In the genomic region with DNA sequence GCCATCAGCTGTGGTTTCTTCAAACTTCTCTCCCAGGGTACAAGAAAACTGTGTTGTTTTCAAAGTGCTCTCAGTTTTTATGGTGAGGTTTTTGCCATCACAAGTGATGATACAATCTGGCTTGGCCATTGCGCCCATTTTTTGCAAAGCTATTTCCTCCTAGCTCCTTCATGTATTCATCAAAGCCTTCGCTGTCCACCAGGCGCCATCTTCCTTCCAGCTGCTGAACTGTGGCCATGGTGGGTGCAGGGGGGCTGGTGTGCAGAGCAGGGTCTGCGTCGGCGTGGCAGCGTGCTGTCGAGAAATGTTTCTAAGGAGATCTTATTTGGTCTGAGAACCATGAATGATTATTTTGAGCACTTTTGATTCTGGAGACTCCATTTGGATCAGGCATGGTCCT, we compare ENCODE assay signal across 20 cellular contexts. TPM values are rescaled to one million over a fixed set of nuclear protein-coding genes. Genes with fewer than 3 reads are reported as not detected.
"Had no signal": no experiment of that assay in that cellular context is flagged by ENCODE, and none has a peak within 500 bp of the region (broad histone marks: within the 10 kb centered on the region; RNA-seq: fewer than 3 reads in every experiment).

No MANE protein-coding gene starts in this region.

RNA-seq across cellular contexts. Expression of a gene that starts 2.6 kb away (rescaled TPM):
- total RNA-seq: activated naive CD4-positive, alpha-beta T cell treated with anti-CD3 and anti-CD28 coated beads for 36 hours; activated naive CD4-positive, alpha-beta T cell treated with anti-CD3 and anti-CD28 coated beads, Interleukin-2, amount 50 U/mL, for 72 hours; activated naive CD8-positive, alpha-beta T cell treated with anti-CD3 and anti-CD28 coated beads for 36 hours; activated naive CD8-positive, alpha-beta T cell treated with anti-CD3 and anti-CD28 coated beads, Interleukin-2, amount 10 ng/mL, durations not matched to agents 7 days and 5 days; activated T-cell treated with anti-CD3 and anti-CD28 coated beads, Interleukin-2, amount 50 U/mL, for 72 hours; activated T-helper 1 cell treated with anti-CD3 and anti-CD28 coated beads, Interleukin-12 subunit alpha, Interleukin-12 subunit beta, Interleukin-2, Interleukin-4 antibody, amounts not matched to agents 30 ng/mL and 10 ng/mL and 1 ng/mL, durations not matched to agents 14 hours and 24 hours and 36 hours; activated T-helper 17 cell treated with anti-CD3 and anti-CD28 coated beads, Interleukin-2, amount 50 U/mL, for 72 hours; activated T-helper 2 cell treated with anti-CD3 and anti-CD28 coated beads, Interferon-gamma antibody, Interleukin-2, Interleukin-4, amounts not matched to agents 10 μg/mL and 5 μg/mL and 100 μg/mL, durations not matched to agents 14 hours and 24 hours and 36 hours; adrenal gland; aorta; ascending aorta; astrocyte; body of pancreas; breast epithelium; bronchial epithelial cell; cardiac muscle cell; cardiac septum; cerebellum; chondrocyte had no signal
- polyA plus RNA-seq: adipose tissue, adrenal gland, aorta, cardiac muscle cell had no signal
